Comparison of ENCODE assay signal across 9 cellular contexts in genomic region chr10:124640538-124641231, GRCh38.
DNase-seq lines count a peak whose midpoint lies in the region; ATAC-seq, FAIRE-seq and TF ChIP-seq lines count a peak whose summit lies in the region.
"Had no signal": no experiment of that assay in that cellular context is flagged by ENCODE, and none has a peak within 500 bp of the region (broad histone marks: within the 10 kb centered on the region; RNA-seq: fewer than 3 reads in every experiment).

No MANE protein-coding gene starts in this region.

- H3K36me3 ChIP-seq in mucosa of descending colon (ENCODE audit: low read depth), result no peaks in the 10 kb centered on the region
- no peaks in the 10 kb centered on the region for H3K36me3 ChIP-seq in small intestine (ENCODE audit: control insufficient read depth in 2 of 2, insufficient read depth in 2 of 2, low read length in 2 of 2)

- no peak overlapping the region for H3K4me3 ChIP-seq in mucosa of descending colon
- no peak overlapping the region for H3K4me3 ChIP-seq in small intestine (ENCODE audit: low read depth in 1 of 2, low read length in 2 of 2)

- TF ChIP-seq CTCF in mucosa of descending colon (IDR thresholded peaks at IDR 0.05) (no peak), Calu3 (IDR thresholded peaks at IDR 0.05; ENCODE audit: unreplicated experiment) (no peak)

- H3K27me3 ChIP-seq in small intestine (ENCODE audit: control insufficient read depth in 2 of 2, insufficient read depth in 2 of 2, low read length in 2 of 2), result no peaks in the 10 kb centered on the region

- FAIRE-seq in small intestine (lab: Jason Lieb, UNC), result no peak
- FAIRE-seq: colon had no signal

- no TSS peak for BruUV-seq in Calu3 (replicated peaks; lab: Mats Ljungman, UMichigan)

- peak overlapping the region; percentile 75 for H3K4me3 Mint-ChIP-seq in activated T-helper 17 cell treated with anti-CD3 and anti-CD28 coated beads, Interleukin-2, amount 50 U/mL, for 72 hours
- H3K4me3 Mint-ChIP-seq in Calu3 (ENCODE audit: low read depth, unreplicated experiment), result no peak overlapping the region

- ATAC-seq in GM18907 (IDR thresholded peaks at IDR 0.05; ENCODE audit: unreplicated experiment) (peak; percentile 34), HG03066 (IDR thresholded peaks at IDR 0.05; ENCODE audit: low read depth, unreplicated experiment) (peak; percentile 54), mucosa of descending colon (peak; percentile 40), GM18858 (IDR thresholded peaks at IDR 0.05; ENCODE audit: unreplicated experiment) (no peak)
- ATAC-seq in activated T-helper 17 cell treated with anti-CD3 and anti-CD28 coated beads, Interleukin-2, amount 50 U/mL, for 72 hours (replicated peaks), result peak; percentile 69

- peaks cover 22% of the 10 kb centered on the region for H3K36me3 Mint-ChIP-seq in activated T-helper 17 cell treated with anti-CD3 and anti-CD28 coated beads, Interleukin-2, amount 50 U/mL, for 72 hours (ENCODE audit: low read depth)
- no peaks in the 10 kb centered on the region for H3K36me3 Mint-ChIP-seq in Calu3 (ENCODE audit: insufficient read depth, unreplicated experiment)

- peaks cover 40% of the 10 kb centered on the region for H3K4me1 Mint-ChIP-seq in activated T-helper 17 cell treated with anti-CD3 and anti-CD28 coated beads, Interleukin-2, amount 50 U/mL, for 72 hours
- no peaks in the 10 kb centered on the region for H3K4me1 Mint-ChIP-seq in Calu3 (ENCODE audit: low read depth, unreplicated experiment)

- intact Hi-C loops in mucosa of descending colon (cut with DNase I, micrococcal nuclease) (loop anchor here (10.0 kb wide), 1 partner anchor 104 kb away; the partner anchor contains the start of gene FAM53B (in 2 of the 2)), Calu3 (cut with micrococcal nuclease; ENCODE audit: unreplicated experiment) (no loop called here)

- DNase-seq in mucosa of descending colon, result peak in 1 of 3 donors; percentile 65
- DNase-seq in small intestine, result no peak
- DNase-seq in RPMI8226, result no peak
- no peak for DNase-seq in Calu3

- H3K27me3 Mint-ChIP-seq in activated T-helper 17 cell treated with anti-CD3 and anti-CD28 coated beads, Interleukin-2, amount 50 U/mL, for 72 hours, result no peaks in the 10 kb centered on the region
- no peaks in the 10 kb centered on the region for H3K27me3 Mint-ChIP-seq in Calu3 (ENCODE audit: unreplicated experiment)

- H3K9me3 ChIP-seq in mucosa of descending colon, result no peaks in the 10 kb centered on the region
- no peaks in the 10 kb centered on the region for H3K9me3 ChIP-seq in small intestine (ENCODE audit: control insufficient read depth, low read depth)

- peak overlapping the region in 1 of 2 donors; percentile 52 for H3K27ac ChIP-seq in small intestine (ENCODE audit: low read depth in 1 of 2, low read length in 1 of 2)

- H3K9me3 Mint-ChIP-seq in activated T-helper 17 cell treated with anti-CD3 and anti-CD28 coated beads, Interleukin-2, amount 50 U/mL, for 72 hours, result no peaks in the 10 kb centered on the region
- no peaks in the 10 kb centered on the region for H3K9me3 Mint-ChIP-seq in Calu3 (ENCODE audit: low read depth, unreplicated experiment)

- 65 to 77% (median 76%) methylated on average over 20 of the region's 20 CpGs for WGBS in small intestine, 3 donors

- CTCF ChIA-PET in Calu3 (lab: Charles Lee), result no interaction called here

- peaks cover 5% of the 10 kb centered on the region for H3K4me1 ChIP-seq in mucosa of descending colon (ENCODE audit: low read depth)
- H3K4me1 ChIP-seq in small intestine (ENCODE audit: control insufficient read depth in 2 of 2, insufficient read depth in 1 of 2, low read depth in 1 of 2, low read length in 1 of 2), result peaks cover 0 to 6% of the 10 kb centered on the region in 2 donors

- peak overlapping the region; percentile 85 for H3K27ac Mint-ChIP-seq in activated T-helper 17 cell treated with anti-CD3 and anti-CD28 coated beads, Interleukin-2, amount 50 U/mL, for 72 hours
- no peak overlapping the region for H3K27ac Mint-ChIP-seq in Calu3 (ENCODE audit: unreplicated experiment)
